In genomic region chr4:146945556-146946374, GRCh38 we compare ENCODE assay signal across 8 cellular contexts. TPM values are rescaled to one million over a fixed set of nuclear protein-coding genes. Genes with fewer than 3 reads are reported as not detected.
A peak's percentile ranks its signal among the peaks of the same experiment; 100 is the strongest.
DNase-seq lines count a peak whose midpoint lies in the region; ATAC-seq and TF ChIP-seq lines count a peak whose summit lies in the region.

A gene with protein sequence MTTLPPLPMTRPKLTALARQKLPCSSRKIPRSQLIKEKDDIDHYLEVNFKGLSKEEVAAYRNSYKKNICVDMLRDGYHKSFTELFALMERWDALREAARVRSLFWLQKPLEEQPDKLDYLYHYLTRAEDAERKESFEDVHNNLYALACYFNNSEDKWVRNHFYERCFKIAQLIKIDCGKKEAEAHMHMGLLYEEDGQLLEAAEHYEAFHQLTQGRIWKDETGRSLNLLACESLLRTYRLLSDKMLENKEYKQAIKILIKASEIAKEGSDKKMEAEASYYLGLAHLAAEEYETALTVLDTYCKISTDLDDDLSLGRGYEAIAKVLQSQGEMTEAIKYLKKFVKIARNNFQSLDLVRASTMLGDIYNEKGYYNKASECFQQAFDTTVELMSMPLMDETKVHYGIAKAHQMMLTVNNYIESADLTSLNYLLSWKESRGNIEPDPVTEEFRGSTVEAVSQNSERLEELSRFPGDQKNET (minus strand): TSS chr4:146945864. CDS start chr4:146939895, 5,969 bp downstream.

- DNase-seq in GM04504 (ENCODE audit: low read depth) (peak; percentile 52), HFFc6 (peak; percentile 78), NB4 (ENCODE audit: low read depth) (peak; percentile 25), T follicular helper cell (ENCODE audit: low read depth) (peak; percentile 82), amniotic epithelial cell (ENCODE audit: low read depth) (peak; percentile 69), left cardiac atrium (peak; percentile 93), posterior cingulate gyrus (peak; percentile 79 to 98 (median 89)), type B pancreatic cell (ENCODE audit: extremely low spot score, unreplicated experiment) (peak; percentile 93)

- intact Hi-C loops in left cardiac atrium (cut with DNase I): no loop called here
- intact Hi-C loops in posterior cingulate gyrus (cut with DNase I): no loop called here

- no peak for TF ChIP-seq POLR2A in NB4 (IDR thresholded peaks at IDR 0.05; ENCODE audit: extremely low read depth, insufficient read length)

- peak within 1 kb of the TSS; percentile 88 for H3K4me3 Mint-ChIP-seq in HFFc6
- peak within 1 kb of the TSS; percentile 82 for H3K4me3 Mint-ChIP-seq in type B pancreatic cell

- peaks cover 34% of the 10 kb centered on the region for H3K4me1 Mint-ChIP-seq in HFFc6 (ENCODE audit: low read depth)
- H3K4me1 Mint-ChIP-seq in type B pancreatic cell (ENCODE audit: unreplicated experiment): peaks cover 10% of the 10 kb centered on the region

- H3K9me3 Mint-ChIP-seq in HFFc6 (no peaks in the 10 kb centered on the region), type B pancreatic cell (no peaks in the 10 kb centered on the region)

- H3K36me3 Mint-ChIP-seq in HFFc6 (ENCODE audit: low read depth) (no peaks in the 10 kb centered on the region; the same call in 1 of the 2 replicates), type B pancreatic cell (no peaks in the 10 kb centered on the region)

- peaks cover 10% of the 10 kb centered on the region; the same call in 1 of the 2 replicates for H3K27me3 Mint-ChIP-seq in HFFc6 (ENCODE audit: insufficient read depth)
- H3K27me3 Mint-ChIP-seq in type B pancreatic cell: peaks cover 39% of the 10 kb centered on the region

- peak within 1 kb of the TSS; percentile 32; the same call in 1 of the 2 replicates for H3K27ac Mint-ChIP-seq in HFFc6
- H3K27ac Mint-ChIP-seq in type B pancreatic cell: no peak within 1 kb of the TSS

- H3K4me3 ChIP-seq in NB4 (ENCODE audit: low read depth, low read length): no peak within 1 kb of the TSS

- no peak for TF ChIP-seq CTCF in HFFc6 (IDR thresholded peaks at IDR 0.05)
- TF ChIP-seq CTCF in NB4 (IDR thresholded peaks at IDR 0.05; ENCODE audit: low read depth, low read length): no peak
- TF ChIP-seq CTCF in type B pancreatic cell (conservative IDR thresholded peaks at IDR 0.05): no peak

- ATAC-seq in left cardiac atrium: peak; percentile 100

RNA-seq across cellular contexts. Expression of the gene that starts here (rescaled TPM):
- under 1 TPM in 1 of 6 experiments, not detected in 5; 0.12 TPM for total RNA-seq in HFFc6 (2021; fragmentation: NEBNext Ultra II Directional; extraction: Animal tissue kit (Norgen Biotek cat#: 25700))
- total RNA-seq in left cardiac atrium: under 1 TPM; 0.18 to 0.50 TPM
- 2.8 and 3.6 TPM in 2 replicates for total RNA-seq in type B pancreatic cell (ENCODE audit: low replicate concordance)

Comparison
In these comparisons a context has a peak if more than half of its experiments do, and no peak if none do; other contexts are left out.
1. Peak in DNase-seq in HFFc6; RNA of the gene not detected or under 1 TPM.
2. Peak in DNase-seq and ATAC-seq in left cardiac atrium; RNA of the gene not detected or under 1 TPM.
3. DNase-seq: peak in every context shown above with its lines; median percentile 93 in left cardiac atrium; 93 in type B pancreatic cell; 89 in posterior cingulate gyrus; 82 in T follicular helper cell; 78 in HFFc6; 69 in amniotic epithelial cell; 52 in GM04504; 25 in NB4.